In genomic region chr4:99885063-99885664, GRCh38 we compare ENCODE assay signal across 8 cellular contexts. TPM values are rescaled to one million over a fixed set of nuclear protein-coding genes. Genes with fewer than 3 reads are reported as not detected.
DNase-seq lines count a peak whose midpoint lies in the region; ATAC-seq and TF ChIP-seq lines count a peak whose summit lies in the region.

No MANE protein-coding gene starts in this region.

- CTCF ChIA-PET in SK-N-SH (lab: Yijun Ruan, JAX) = interaction anchor here (0.6 to 1.7 kb wide), 23 partner anchors 9 to 481 kb away, joined by 3 to 12 read pairs (median 3); partner anchors contain the start of gene LAMTOR3

- H3K9me3 ChIP-seq in cardiac muscle cell (ENCODE audit: low read depth) = no peaks in the 10 kb centered on the region
- H3K9me3 ChIP-seq in right cardiac atrium (ENCODE audit: control insufficient read depth, low read length) = no peaks in the 10 kb centered on the region
- H3K9me3 ChIP-seq in SK-N-SH = no peaks in the 10 kb centered on the region
- H3K9me3 ChIP-seq in thoracic aorta = no peaks in the 10 kb centered on the region
- no peaks in the 10 kb centered on the region for H3K9me3 ChIP-seq in MG63

- POLR2A ChIA-PET in SK-N-SH (lab: Yijun Ruan, JAX) = interaction anchor here (1.0 kb wide), 2 partner anchors 9 to 64 kb away, joined by 3 read pairs; partner anchors contain the start of gene LAMTOR3

- H4K20me1 ChIP-seq in SK-N-SH (ENCODE audit: insufficient read depth) = no peaks in the 10 kb centered on the region

- TF ChIP-seq CTCF in cardiac muscle cell (IDR thresholded peaks at IDR 0.05; ENCODE audit: low read depth, low read length) (peak; percentile 40), SK-N-SH (IDR thresholded peaks at IDR 0.05) (peak; percentile 79), fibroblast of pulmonary artery (IDR thresholded peaks at IDR 0.05; ENCODE audit: low read length, missing control alignments) (peak; percentile 53), thoracic aorta (IDR thresholded peaks at IDR 0.05) (peak; percentile 33)

- H3K27ac ChIP-seq in cardiac muscle cell (no peak overlapping the region), right cardiac atrium (ENCODE audit: low read length) (no peak overlapping the region), SK-N-SH (ENCODE audit: low read depth in 2 of 2, low read length in 1 of 2) (peak overlapping the region in 1 of 2 experiments; percentile 29; a peak in 1 of 4 replicates), thoracic aorta (no peak overlapping the region)

- no peak overlapping the region for H3K9ac ChIP-seq in SK-N-SH

- no peaks in the 10 kb centered on the region for H3K9me2 ChIP-seq in SK-N-SH

- intact Hi-C loops in right cardiac atrium (cut with DNase I) = loop anchor here in 2 of 4 donors (10.0 kb wide), 1 partner anchor 320 kb away; the partner anchor contains the start of gene TRMT10A (in 2 of the 2)

- no peak for ATAC-seq in right cardiac atrium
- ATAC-seq in HG03378 (IDR thresholded peaks at IDR 0.05; ENCODE audit: unreplicated experiment) = peak; percentile 56
- no peak for ATAC-seq in thoracic aorta (ENCODE audit: insufficient number of reproducible peaks, low FRiP score, low read depth)

- no peak for TF ChIP-seq EP300 in SK-N-SH (IDR thresholded peaks at IDR 0.05; ENCODE audit: borderline replicate concordance in 1 of 2, low read depth in 1 of 2, low read length in 1 of 2)

- peaks cover 37% of the 10 kb centered on the region for H3K79me2 ChIP-seq in SK-N-SH (ENCODE audit: insufficient read depth)

- H3F3A ChIP-seq in SK-N-SH (replicated peaks; ENCODE audit: insufficient read depth) = peaks cover 22% of the 10 kb centered on the region

- no peak overlapping the region for H3K4me3 ChIP-seq in cardiac muscle cell
- H3K4me3 ChIP-seq in right cardiac atrium (ENCODE audit: low read length) = no peak overlapping the region
- no peak overlapping the region for H3K4me3 ChIP-seq in SK-N-SH (ENCODE audit: low read depth in 2 of 2, low read length in 1 of 2)
- H3K4me3 ChIP-seq in fibroblast of pulmonary artery (replicated peaks; ENCODE audit: low read depth, low read length) = no peak overlapping the region
- no peak overlapping the region for H3K4me3 ChIP-seq in thoracic aorta
- H3K4me3 ChIP-seq in MG63 = no peak overlapping the region

- no peak overlapping the region for H3K4me2 ChIP-seq in SK-N-SH

- H3K36me3 ChIP-seq in cardiac muscle cell = peaks cover 28% of the 10 kb centered on the region
- peaks cover 68 to 75% of the 10 kb centered on the region in 2 experiments for H3K36me3 ChIP-seq in SK-N-SH (replicated peaks in 1 of 2; ENCODE audit: control insufficient read depth in 1 of 2, insufficient read depth in 2 of 2, low read length in 1 of 2)
- H3K36me3 ChIP-seq in thoracic aorta = peaks cover 13% of the 10 kb centered on the region
- H3K36me3 ChIP-seq in MG63 = peaks cover 16% of the 10 kb centered on the region

- WGBS in right cardiac atrium = 74% methylated on average over 2 of the region's 2 CpGs
- whole genome bisulfite sequencing in SK-N-SH (ENCODE audit: low lambda C conversion rate) = 93% methylated on average over 2 of the region's 2 CpGs

- H3K27me3 ChIP-seq in cardiac muscle cell = no peaks in the 10 kb centered on the region
- H3K27me3 ChIP-seq in right cardiac atrium (ENCODE audit: control insufficient read depth, insufficient read depth) = no peaks in the 10 kb centered on the region
- no peaks in the 10 kb centered on the region for H3K27me3 ChIP-seq in SK-N-SH (ENCODE audit: insufficient read depth)
- H3K27me3 ChIP-seq in thoracic aorta (replicated peaks; ENCODE audit: insufficient read depth) = no peaks in the 10 kb centered on the region
- no peaks in the 10 kb centered on the region for H3K27me3 ChIP-seq in MG63

- no peak overlapping the region for H2AFZ ChIP-seq in SK-N-SH (ENCODE audit: low read depth)

- TF ChIP-seq RAD21 in SK-N-SH (IDR thresholded peaks at IDR 0.05; ENCODE audit: low read length) = peak; percentile 82

- peak; percentile 51 to 61 for DNase-seq in cardiac muscle cell (ENCODE audit: low read depth in 1 of 2, low spot score in 1 of 2)
- no peak for DNase-seq in right cardiac atrium
- DNase-seq in SK-N-SH = peak; percentile 23
- DNase-seq in fibroblast of pulmonary artery (ENCODE audit: low read depth) = peak; percentile 65
- no peak for DNase-seq in thoracic aorta (ENCODE audit: low spot score)
- no peak for DNase-seq in MG63
- DNase-seq in mesenteric fat pad (ENCODE audit: low spot score) = no peak

- H3K4me1 ChIP-seq in cardiac muscle cell (ENCODE audit: low read depth) (no peaks in the 10 kb centered on the region), right cardiac atrium (ENCODE audit: control insufficient read depth, insufficient read depth, low read length) (no peaks in the 10 kb centered on the region), SK-N-SH (ENCODE audit: control insufficient read depth in 1 of 2, insufficient read depth in 2 of 2, low read depth in 1 of 2, low read length in 1 of 2) (no peaks in the 10 kb centered on the region), thoracic aorta (ENCODE audit: control insufficient read depth in 1 of 2, low read depth in 2 of 2) (peaks cover 0 to 12% of the 10 kb centered on the region in 2 donors)

TF ChIP-seq in SK-N-SH, 30 proteins besides CTCF, POLR2A, EP300 and RAD21:
- TF ChIP-seq RFX5 (IDR thresholded peaks at IDR 0.05; ENCODE audit: low read length) (no peak), TEAD4 (IDR thresholded peaks at IDR 0.05; ENCODE audit: borderline replicate concordance, insufficient read depth) (no peak), FOSL2 (IDR thresholded peaks at IDR 0.05; ENCODE audit: borderline replicate concordance, low read depth) (no peak), TAF1 (IDR thresholded peaks at IDR 0.05; ENCODE audit: borderline replicate concordance, low read depth, low read length) (no peak), SMC3 (IDR thresholded peaks at IDR 0.05; ENCODE audit: low read depth, low read length) (peak; percentile 50), FOXM1 (IDR thresholded peaks at IDR 0.05; ENCODE audit: low read depth) (no peak), TCF12 (IDR thresholded peaks at IDR 0.05) (no peak)

RNA-seq across cellular contexts. Expression of gene LAMTOR3, which starts 9.1 kb away (rescaled TPM):
- 24.8 and 36.0 TPM in 2 replicates for total RNA-seq in cardiac muscle cell
- polyA plus RNA-seq in cardiac muscle cell = 63.0 and 77.1 TPM in 2 replicates
- 10 to 100 TPM; 24.9 to 38.3 (median 32.4) TPM for total RNA-seq in right cardiac atrium
- 46.7 TPM for polyA plus RNA-seq in right cardiac atrium
- 20.8 and 29.7 TPM in 2 replicates for polyA plus RNA-seq in SK-N-SH (2012; rRNA removed)
- 39.7 and 57.5 TPM in 2 replicates for polyA plus RNA-seq in SK-N-SH (2012; cell fraction: cytosol; rRNA removed)
- 5.7 and 14.4 TPM in 2 replicates for polyA plus RNA-seq in SK-N-SH (2012; cell fraction: nucleus; rRNA removed)
- 10 to 100 TPM; 28.4 to 29.5 TPM for total RNA-seq in thoracic aorta
- 19.2 and 38.2 TPM in 2 replicates for total RNA-seq in MG63 (2014; rRNA removed; shearing (Covaris generic); ENCODE audit: low replicate concordance)
- 31.5 TPM for total RNA-seq in mesenteric fat pad

Comparison
In these comparisons a context has a peak if more than half of its experiments do, and no peak if none do; other contexts are left out.
1. DNase-seq: peak in cardiac muscle cell (2 of 2), SK-N-SH (single experiment) and fibroblast of pulmonary artery (single experiment); none in right cardiac atrium (0 of 3), thoracic aorta (single experiment), MG63 (single experiment) and mesenteric fat pad (single experiment).
2. Peak in every context shown above with its lines, with median percentiles within 50 percentile points of each other: CTCF ChIP-seq.